ENCODE assay signal across 3 cellular contexts in genomic region chr5:734145-734544, GRCh38. TPM values are rescaled to one million over a fixed set of nuclear protein-coding genes. Genes with fewer than 3 reads are reported as not detected.
"Had no signal": no experiment of that assay in that cellular context is flagged by ENCODE, and none has a peak within 500 bp of the region (broad histone marks: within the 10 kb centered on the region; RNA-seq: fewer than 3 reads in every experiment).

No MANE protein-coding gene starts in this region.

RNA-seq across cellular contexts. Expression of gene TPPP, which starts 41.0 kb away (rescaled TPM):
- total RNA-seq: smooth muscle cell had no signal
- polyA plus RNA-seq: smooth muscle cell had no signal

RNA-seq across cellular contexts. Expression of gene ZDHHC11B, which starts 50.4 kb away (rescaled TPM):
- total RNA-seq: osteocyte, pulmonary artery endothelial cell, smooth muscle cell had no signal
- polyA plus RNA-seq: smooth muscle cell had no signal
